ENCODE assay signal across 20 cellular contexts in genomic region chr13:33550885-33551284, GRCh38.
DNase-seq lines count a peak whose midpoint lies in the region; ATAC-seq and TF ChIP-seq lines count a peak whose summit lies in the region.
"Had no signal": no experiment of that assay in that cellular context is flagged by ENCODE, and none has a peak within 500 bp of the region (broad histone marks: within the 10 kb centered on the region; RNA-seq: fewer than 3 reads in every experiment).

No MANE protein-coding gene starts in this region.

- no peaks in the 10 kb centered on the region for H3K36me3 ChIP-seq in hepatocyte (replicated peaks; ENCODE audit: insufficient read depth, low read depth)

- H3K4me3 Mint-ChIP-seq in activated T-helper 1 cell treated with anti-CD3 and anti-CD28 coated beads, Interleukin-12 subunit alpha, Interleukin-12 subunit beta, Interleukin-2, Interleukin-4 antibody, amounts not matched to agents 30 ng/mL and 10 ng/mL and 1 ng/mL, durations not matched to agents 14 hours and 24 hours and 36 hours: no peak overlapping the region
- H3K4me3 Mint-ChIP-seq: naive thymus-derived CD8-positive, alpha-beta T cell had no signal

- H3K27ac Mint-ChIP-seq in activated T-helper 1 cell treated with anti-CD3 and anti-CD28 coated beads, Interleukin-12 subunit alpha, Interleukin-12 subunit beta, Interleukin-2, Interleukin-4 antibody, amounts not matched to agents 30 ng/mL and 10 ng/mL and 1 ng/mL, durations not matched to agents 14 hours and 24 hours and 36 hours: peak overlapping the region; percentile 47
- H3K27ac Mint-ChIP-seq: naive thymus-derived CD8-positive, alpha-beta T cell; progenitor cell of endocrine pancreas had no signal

- H3K4me1 ChIP-seq in hepatocyte (ENCODE audit: insufficient read depth): no peaks in the 10 kb centered on the region

- no peaks in the 10 kb centered on the region for H3K36me3 Mint-ChIP-seq in activated T-helper 1 cell treated with anti-CD3 and anti-CD28 coated beads, Interleukin-12 subunit alpha, Interleukin-12 subunit beta, Interleukin-2, Interleukin-4 antibody, amounts not matched to agents 30 ng/mL and 10 ng/mL and 1 ng/mL, durations not matched to agents 14 hours and 24 hours and 36 hours (ENCODE audit: low read depth)
- H3K36me3 Mint-ChIP-seq: naive thymus-derived CD8-positive, alpha-beta T cell had no signal

- TF ChIP-seq CTCF in hepatocyte (IDR thresholded peaks at IDR 0.05; ENCODE audit: poor library complexity): no peak

- H3K9me2 ChIP-seq in hepatocyte (replicated peaks; ENCODE audit: insufficient read depth): no peaks in the 10 kb centered on the region

- H3K79me2 ChIP-seq in hepatocyte: no peaks in the 10 kb centered on the region

- no peak overlapping the region for H3K4me2 ChIP-seq in hepatocyte

- H3K27me3 ChIP-seq in hepatocyte: no peaks in the 10 kb centered on the region

- peaks cover 20% of the 10 kb centered on the region for H3K4me1 Mint-ChIP-seq in activated T-helper 1 cell treated with anti-CD3 and anti-CD28 coated beads, Interleukin-12 subunit alpha, Interleukin-12 subunit beta, Interleukin-2, Interleukin-4 antibody, amounts not matched to agents 30 ng/mL and 10 ng/mL and 1 ng/mL, durations not matched to agents 14 hours and 24 hours and 36 hours (ENCODE audit: low read depth)

- WGBS in hepatocyte (ENCODE audit: low lambda C conversion rate, missing lambda C conversion rate): 90% methylated on average over 2 of the region's 2 CpGs

- peaks cover 8% of the 10 kb centered on the region for H3K9me3 Mint-ChIP-seq in activated T-helper 1 cell treated with anti-CD3 and anti-CD28 coated beads, Interleukin-12 subunit alpha, Interleukin-12 subunit beta, Interleukin-2, Interleukin-4 antibody, amounts not matched to agents 30 ng/mL and 10 ng/mL and 1 ng/mL, durations not matched to agents 14 hours and 24 hours and 36 hours

- no peak for DNase-seq in activated T-helper 1 cell treated with anti-CD3 and anti-CD28 coated beads, Interleukin-12 subunit alpha, Interleukin-12 subunit beta, Interleukin-2, Interleukin-4 antibody, amounts not matched to agents 30 ng/mL and 10 ng/mL and 1 ng/mL, durations not matched to agents 14 hours and 24 hours and 36 hours (ENCODE audit: low spot score)
- DNase-seq in NCI-H510A treated with DMSO at 0.1 percent for 48 hours (lab: John Stamatoyannopoulos, UW): no peak
- DNase-seq in hepatocyte (ENCODE audit: low spot score): no peak
- no peak for DNase-seq in dedifferentiated amniotic fluid mesenchymal stem cell (ENCODE audit: extremely low spot score)
- DNase-seq: activated CD4-positive, CD25-positive, alpha-beta regulatory T cell; activated CD8-positive, alpha-beta memory T cell treated with anti-CD3 and anti-CD28 coated beads, Interleukin-2, amount 50 U/mL, for 4 hours; activated naive CD4-positive, alpha-beta T cell treated with anti-CD3 and anti-CD28 coated beads, Interleukin-2, amount 50 U/mL, for 16 hours; EL; islet precursor cell; mammary epithelial cell; naive thymus-derived CD8-positive, alpha-beta T cell; NCI-H1436; NCI-H2227 treated with DMSO at 0.1 percent for 48 hours; stimulated activated CD4-positive, alpha-beta T cell treated with anti-CD3 and anti-CD28 coated beads, Interleukin-4, amount 100 ng/mL, for 24 hours had no signal

- H3K4me3 ChIP-seq in hepatocyte: no peak overlapping the region
- H3K4me3 ChIP-seq: skin epidermis had no signal

- H2AFZ ChIP-seq in hepatocyte: no peak overlapping the region

- intact Hi-C loops in activated T-helper 1 cell treated with anti-CD3 and anti-CD28 coated beads, Interleukin-12 subunit alpha, Interleukin-12 subunit beta, Interleukin-2, Interleukin-4 antibody, amounts not matched to agents 30 ng/mL and 10 ng/mL and 1 ng/mL, durations not matched to agents 14 hours and 24 hours and 36 hours (cut with micrococcal nuclease): no loop called here

- H3K27me3 Mint-ChIP-seq in activated T-helper 1 cell treated with anti-CD3 and anti-CD28 coated beads, Interleukin-12 subunit alpha, Interleukin-12 subunit beta, Interleukin-2, Interleukin-4 antibody, amounts not matched to agents 30 ng/mL and 10 ng/mL and 1 ng/mL, durations not matched to agents 14 hours and 24 hours and 36 hours (ENCODE audit: insufficient read depth): no peaks in the 10 kb centered on the region
- H3K27me3 Mint-ChIP-seq: naive thymus-derived CD8-positive, alpha-beta T cell; progenitor cell of endocrine pancreas had no signal

- no peaks in the 10 kb centered on the region for H3K9me3 ChIP-seq in hepatocyte (ENCODE audit: low read depth)

- H4K20me1 ChIP-seq in hepatocyte (ENCODE audit: insufficient read depth, poor library complexity, severe bottlenecking): no peaks in the 10 kb centered on the region

- no peak overlapping the region for H3K27ac ChIP-seq in hepatocyte
- H3K27ac ChIP-seq: skin epidermis had no signal

- ATAC-seq in GM18505 (IDR thresholded peaks at IDR 0.05; ENCODE audit: unreplicated experiment) (peak; percentile 60), HG02588 (IDR thresholded peaks at IDR 0.05; ENCODE audit: unreplicated experiment) (peak; percentile 44), HG03521 (IDR thresholded peaks at IDR 0.05; ENCODE audit: unreplicated experiment) (peak; percentile 41)
- ATAC-seq: HCT116; naive thymus-derived CD8-positive, alpha-beta T cell had no signal

- TF ChIP-seq POLR2A in GM18505 (IDR thresholded peaks at IDR 0.05; ENCODE audit: borderline replicate concordance, extremely low read depth, insufficient read depth, insufficient read length): no peak
